In the genomic region with DNA sequence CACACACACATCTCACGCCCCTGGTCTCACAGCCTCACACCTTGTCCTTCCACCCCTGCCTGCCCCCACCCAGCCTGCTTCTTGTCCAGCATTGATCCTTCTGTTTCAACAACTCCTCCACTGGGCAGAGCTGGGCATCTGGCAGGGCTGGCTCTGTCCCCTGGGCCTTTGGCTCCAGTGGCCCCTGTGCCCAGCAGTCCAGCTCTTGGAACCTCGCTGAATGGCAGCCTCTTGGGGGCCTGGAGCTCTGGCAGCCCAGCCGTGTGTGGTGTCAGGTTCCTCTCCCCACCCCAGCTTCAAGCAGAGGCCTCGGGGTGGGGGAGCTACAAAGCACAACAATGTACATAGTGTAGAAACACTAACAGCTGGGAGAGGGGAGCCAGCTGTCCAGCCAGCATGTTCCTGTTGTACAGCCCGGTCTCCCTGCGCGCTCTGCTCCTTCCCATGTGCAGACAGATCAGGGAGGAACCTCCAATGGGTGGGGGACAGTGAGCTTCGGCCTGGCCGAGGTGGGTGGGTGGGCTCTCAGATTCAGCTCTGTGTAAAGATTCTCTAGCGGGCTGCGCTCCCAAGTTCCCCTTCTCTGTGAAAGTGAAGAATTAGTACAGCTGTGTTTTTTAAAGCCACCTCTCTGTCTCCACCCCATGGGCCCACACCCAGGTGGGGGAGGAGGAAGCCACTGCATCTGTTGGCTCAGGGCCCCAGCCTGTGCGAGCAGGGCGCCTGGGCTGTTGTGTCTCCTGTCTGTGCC, we compare ENCODE assay signal across 1 cellular context.
TF ChIP-seq lines count a peak whose summit lies in the region.

No MANE protein-coding gene starts in this region.

TF ChIP-seq in HCT116, 20 proteins besides CTCF, POLR2A, EP300 and RAD21 (continued from another document):
- TF ChIP-seq SP1 (IDR thresholded peaks at IDR 0.05; ENCODE audit: low read depth) (no peak), ZFX (IDR thresholded peaks at IDR 0.05) (no peak), YY1 (IDR thresholded peaks at IDR 0.05; ENCODE audit: extremely low read depth, insufficient replicate concordance, low read depth, low read length) (no peak), CEBPB (IDR thresholded peaks at IDR 0.05; ENCODE audit: low read depth) (no peak), EZH2phosphoT487 (IDR thresholded peaks at IDR 0.05; ENCODE audit: borderline replicate concordance) (no peak)
